ENCODE assay signal across 8 cellular contexts in genomic region chr10:103396789-103397087, GRCh38. TPM values are rescaled to one million over a fixed set of nuclear protein-coding genes. Genes with fewer than 3 reads are reported as not detected.
A peak's percentile ranks its signal among the peaks of the same experiment; 100 is the strongest.
DNase-seq lines count a peak whose midpoint lies in the region; ATAC-seq and TF ChIP-seq lines count a peak whose summit lies in the region.

No MANE protein-coding gene starts in this region.

- H3K4me1 ChIP-seq in PC-9 (replicated peaks; ENCODE audit: insufficient read depth) (peaks cover 30% of the 10 kb centered on the region), esophagus muscularis mucosa (peaks cover 34 to 48% (median 43%) of the 10 kb centered on the region in 4 donors)

- no peaks in the 10 kb centered on the region for H3K27me3 ChIP-seq in PC-9 (ENCODE audit: insufficient read depth, low read depth)
- no peaks in the 10 kb centered on the region for H3K27me3 ChIP-seq in esophagus muscularis mucosa

- no peak overlapping the region for H3K27ac ChIP-seq in PC-9
- H3K27ac ChIP-seq in esophagus muscularis mucosa (replicated peaks in 1 of 4): peak overlapping the region; percentile 88 to 96 (median 92)

- H3K27me3 Mint-ChIP-seq in progenitor cell of endocrine pancreas: no peaks in the 10 kb centered on the region

- peaks cover 13% of the 10 kb centered on the region; the same call in 1 of the 2 replicates for H3F3A ChIP-seq in PC-9 (ENCODE audit: insufficient read depth, low read depth)

- peaks cover 15% of the 10 kb centered on the region for H3K36me3 Mint-ChIP-seq in progenitor cell of endocrine pancreas (ENCODE audit: insufficient read depth)

- peak overlapping the region; percentile 89 for H2AFZ ChIP-seq in PC-9

- peaks cover 29% of the 10 kb centered on the region for H3K4me1 Mint-ChIP-seq in progenitor cell of endocrine pancreas (ENCODE audit: low read depth)

- CTCF ChIA-PET in PC-9 (lab: Charles Lee): no interaction called here

- H3K9me3 ChIP-seq in PC-9 (ENCODE audit: insufficient read depth, low read depth): no peaks in the 10 kb centered on the region
- no peaks in the 10 kb centered on the region for H3K9me3 ChIP-seq in esophagus muscularis mucosa

- 0% methylated on average over 8 of the region's 8 CpGs for WGBS in esophagus muscularis mucosa

- TSS peak; percentile 55 for BruUV-seq in PC-9 (replicated peaks; lab: Mats Ljungman, UMichigan)

- POLR2A ChIA-PET in PC-9 (lab: Charles Lee; ENCODE audit: unreplicated experiment): no interaction called here

- peaks cover 3% of the 10 kb centered on the region; the same call in 1 of the 2 replicates for H4K20me1 ChIP-seq in PC-9 (ENCODE audit: insufficient read depth)

- H3K79me2 ChIP-seq in PC-9 (ENCODE audit: low read depth): peaks cover 59% of the 10 kb centered on the region

- DNase-seq in PC-9: no peak
- no peak for DNase-seq in esophagus muscularis mucosa (ENCODE audit: extremely low spot score)
- DNase-seq in progenitor cell of endocrine pancreas (ENCODE audit: low spot score, unreplicated experiment): no peak
- no peak for DNase-seq in GDM1 (lab: John Stamatoyannopoulos, UW)

- H3K9me2 ChIP-seq in PC-9 (ENCODE audit: insufficient read depth): no peaks in the 10 kb centered on the region

- no peak for TF ChIP-seq CTCF in PC-9 (conservative IDR thresholded peaks at IDR 0.05)
- no peak for TF ChIP-seq CTCF in esophagus muscularis mucosa (IDR thresholded peaks at IDR 0.05)
- TF ChIP-seq CTCF in progenitor cell of endocrine pancreas (IDR thresholded peaks at IDR 0.05; ENCODE audit: unreplicated experiment): no peak

- peak overlapping the region; percentile 92 for H3K4me2 ChIP-seq in PC-9

- TF ChIP-seq EP300 in esophagus muscularis mucosa (IDR thresholded peaks at IDR 0.05): no peak

- no peak for TF ChIP-seq POLR2A in esophagus muscularis mucosa (IDR thresholded peaks at IDR 0.05; ENCODE audit: low read depth)

- ATAC-seq in HG03135 (IDR thresholded peaks at IDR 0.05; ENCODE audit: unreplicated experiment) (no peak), GM18517 (IDR thresholded peaks at IDR 0.05; ENCODE audit: unreplicated experiment) (no peak), GM19324 (IDR thresholded peaks at IDR 0.05; ENCODE audit: low FRiP score, unreplicated experiment) (no peak)

- H3K9me3 Mint-ChIP-seq in progenitor cell of endocrine pancreas (ENCODE audit: low read depth): no peaks in the 10 kb centered on the region

- H3K4me3 ChIP-seq in GM08714 (ENCODE audit: low read length) (peak overlapping the region; percentile 95), PC-9 (peak overlapping the region; percentile 77), esophagus muscularis mucosa (peak overlapping the region; percentile 85 to 99 (median 93))

- H3K36me3 ChIP-seq in PC-9 (ENCODE audit: low read depth) (peaks cover 7% of the 10 kb centered on the region; the same call in 1 of the 2 replicates), esophagus muscularis mucosa (peaks cover 31 to 59% (median 40%) of the 10 kb centered on the region in 4 donors)

- peak overlapping the region; percentile 96 for H3K4me3 Mint-ChIP-seq in progenitor cell of endocrine pancreas (ENCODE audit: low read depth)

- intact Hi-C loops in PC-9 (cut with micrococcal nuclease; ENCODE audit: unreplicated experiment) (loop anchor here (5.0 kb wide), 1 partner anchor 479 kb away; the partner anchor contains the start of gene CNNM2), esophagus muscularis mucosa (cut with DNase I) (loop anchor here (5.0 kb wide), 1 partner anchor 34 kb away; no protein-coding TSS in a partner anchor)

- H3K27ac Mint-ChIP-seq in progenitor cell of endocrine pancreas: peak overlapping the region; percentile 98

RNA-seq across cellular contexts. Expression of gene PDCD11, which starts 0.3 kb away (rescaled TPM):
- total RNA-seq in PC-9 (2021) (20.4 and 20.5 TPM in 2 replicates), esophagus muscularis mucosa (10 to 100 TPM; 12.0 to 17.4 (median 15.0) TPM), progenitor cell of endocrine pancreas (56.1 and 58.1 TPM in 2 replicates)

RNA-seq across cellular contexts. Expression of gene ATP5MK, which starts 0.5 kb away (rescaled TPM):
- 198 and 230 TPM in 2 replicates for total RNA-seq in PC-9 (2021)
- total RNA-seq in esophagus muscularis mucosa: 100 to 1,000 TPM; 199 to 591 (median 327) TPM
- 251 and 264 TPM in 2 replicates for total RNA-seq in progenitor cell of endocrine pancreas

RNA-seq across cellular contexts. Expression of gene TAF5, which starts 29.0 kb away (rescaled TPM):
- total RNA-seq in PC-9 (2021) (3.9 and 4.2 TPM in 2 replicates), esophagus muscularis mucosa (1 to 10 TPM; 2.3 to 7.4 (median 4.5) TPM), progenitor cell of endocrine pancreas (7.7 and 8.9 TPM in 2 replicates)

RNA-seq across cellular contexts. Expression of gene PCGF6, which starts 45.8 kb away (rescaled TPM):
- 4.5 and 7.1 TPM in 2 replicates for total RNA-seq in PC-9 (2021)
- total RNA-seq in esophagus muscularis mucosa: 10 to 100 TPM; 11.9 to 17.7 (median 13.1) TPM
- total RNA-seq in progenitor cell of endocrine pancreas: 13.4 and 14.0 TPM in 2 replicates

RNA-seq across cellular contexts. Expression of gene CALHM2, which starts 55.4 kb away (rescaled TPM):
- total RNA-seq in PC-9 (2021) (46.3 and 54.1 TPM in 2 replicates), esophagus muscularis mucosa (10 to 100 TPM; 44.4 to 69.9 (median 62.8) TPM), progenitor cell of endocrine pancreas (0.58 and 0.69 TPM in 2 replicates)
